Comparison of ENCODE assay signal across 31 cellular contexts in the genomic region with DNA sequence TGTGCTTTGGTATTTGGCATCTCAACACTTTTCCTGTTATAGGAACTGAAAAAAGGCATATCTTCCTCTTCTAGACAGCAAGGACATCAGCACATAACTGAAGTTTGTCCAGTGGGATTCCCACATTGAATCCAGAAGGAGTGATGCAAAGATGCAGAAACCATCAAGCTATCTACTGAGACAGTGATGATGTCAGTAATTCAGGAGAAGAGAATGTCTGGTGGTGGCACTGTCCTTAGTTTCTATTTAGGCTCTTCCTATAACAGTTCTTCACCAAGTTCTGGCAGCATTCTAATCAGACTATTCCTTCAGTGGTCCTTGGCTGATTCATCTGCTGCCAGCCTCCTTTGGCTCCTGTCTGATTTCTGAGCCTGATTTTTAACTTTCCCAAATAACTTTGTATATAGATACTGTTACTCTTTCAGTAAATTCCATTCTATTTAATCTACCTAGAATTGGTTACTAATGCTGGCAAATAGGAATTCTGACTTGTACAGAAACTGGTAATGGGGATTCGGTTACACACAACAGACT. TPM values are rescaled to one million over a fixed set of nuclear protein-coding genes. Genes with fewer than 3 reads are reported as not detected.
DNase-seq lines count a peak whose midpoint lies in the region; ATAC-seq, FAIRE-seq and TF ChIP-seq lines count a peak whose summit lies in the region.
"Had no signal": no experiment of that assay in that cellular context is flagged by ENCODE, and none has a peak within 500 bp of the region (broad histone marks: within the 10 kb centered on the region; RNA-seq: fewer than 3 reads in every experiment).

No MANE protein-coding gene starts in this region.

- H3K36me3 ChIP-seq in endothelial cell of umbilical vein (ENCODE audit: control insufficient read depth in 2 of 2, extremely low read depth in 1 of 2, insufficient read depth in 2 of 2, low read length in 2 of 2) = peaks cover 0 to 2% of the 10 kb centered on the region in 2 experiments
- H3K36me3 ChIP-seq: neutrophil, prostate gland had no signal

- CTCF ChIA-PET in endothelial cell of umbilical vein (lab: Charles Lee) = interaction anchor here (0.8 to 8.4 kb wide), 21 partner anchors 9 to 437 kb away, joined by 3 to 195 read pairs (median 7); partner anchors contain the start of genes AGPS and NFE2L2

- TF ChIP-seq POLR2A in endothelial cell of umbilical vein (IDR thresholded peaks at IDR 0.05; ENCODE audit: low read depth, low read length) = no peak

- peak overlapping the region; percentile 24 for H3K27ac ChIP-seq in endothelial cell of umbilical vein (ENCODE audit: insufficient read depth, low read depth, low read length)
- H3K27ac ChIP-seq: neutrophil, prostate gland, SK-N-MC, upper lobe of left lung, VCaP had no signal

- H3K4me1 ChIP-seq in endothelial cell of umbilical vein (ENCODE audit: control insufficient read depth, extremely low read depth, insufficient read depth, low read length) = peaks cover 30% of the 10 kb centered on the region
- H3K4me1 ChIP-seq: prostate gland had no signal

- H3K4me3 ChIP-seq in endothelial cell of umbilical vein (replicated peaks in 1 of 3; ENCODE audit: insufficient read depth in 1 of 3, low read depth in 1 of 3, low read length in 3 of 3) = no peak overlapping the region
- H3K4me3 ChIP-seq: GM12878, lung, prostate gland, SK-N-MC, upper lobe of left lung had no signal

- no peak for TF ChIP-seq CTCF in endothelial cell of umbilical vein (IDR thresholded peaks at IDR 0.05; ENCODE audit: extremely low read depth in 1 of 2, insufficient read depth in 1 of 2, low read depth in 1 of 2, low read length in 2 of 2)
- no peak for TF ChIP-seq CTCF in nephron (IDR thresholded peaks at IDR 0.05; ENCODE audit: unreplicated experiment in 3 of 3)

- H3K4me2 ChIP-seq in endothelial cell of umbilical vein (ENCODE audit: insufficient read depth, low read length) = no peak overlapping the region

- no TSS peak for BruUV-seq in endothelial cell of umbilical vein (replicated peaks; lab: Mats Ljungman, UMichigan)

- H3K9ac ChIP-seq in endothelial cell of umbilical vein (replicated peaks; ENCODE audit: extremely low read depth, insufficient read depth, low read length) = no peak overlapping the region

- FAIRE-seq in G401.6 (lab: Jason Lieb, UNC) = peak; percentile 63
- FAIRE-seq in endothelial cell of umbilical vein (lab: Jason Lieb, UNC) = peak; percentile 44
- FAIRE-seq: GM12878 had no signal

- no peaks in the 10 kb centered on the region for H3K9me3 ChIP-seq in endothelial cell of umbilical vein (replicated peaks; ENCODE audit: control insufficient read depth, insufficient read depth, low read length)
- no peaks in the 10 kb centered on the region for H3K9me3 ChIP-seq in T-helper 17 cell (ENCODE audit: control insufficient read depth, low read length, poor library complexity, severe bottlenecking)
- H3K9me3 ChIP-seq: neutrophil, prostate gland, upper lobe of left lung had no signal

- H3K27me3 ChIP-seq in endothelial cell of umbilical vein (ENCODE audit: control insufficient read depth in 2 of 2, insufficient read depth in 2 of 2, low read length in 2 of 2) = no peaks in the 10 kb centered on the region
- H3K27me3 ChIP-seq: neutrophil, upper lobe of left lung had no signal

- POLR2A ChIA-PET in endothelial cell of umbilical vein (lab: Charles Lee) = interaction anchor here (1.3 kb wide), 1 partner anchor 71 kb away, joined by 3 read pairs; the partner anchor contains the start of gene NFE2L2

- H3K36me3 Mint-ChIP-seq in nephron (ENCODE audit: low read depth) = no peaks in the 10 kb centered on the region
- H3K36me3 Mint-ChIP-seq in T-helper 17 cell (ENCODE audit: low read depth) = no peaks in the 10 kb centered on the region
- H3K36me3 Mint-ChIP-seq: brain; IgD-negative memory B cell; stimulated activated memory B cell treated with anti-CD40 and anti-IgM and Interleukin-4, amounts not matched to agents 10 μg/mL and 1 μg/mL and 100 μg/mL, for 72 hours had no signal

- no peak overlapping the region for H3K4me3 Mint-ChIP-seq in nephron
- no peak overlapping the region for H3K4me3 Mint-ChIP-seq in T-helper 17 cell
- H3K4me3 Mint-ChIP-seq: brain; CD14-positive monocyte; IgD-negative memory B cell; stimulated activated memory B cell treated with anti-CD40 and anti-IgM and Interleukin-4, amounts not matched to agents 10 μg/mL and 1 μg/mL and 100 μg/mL, for 72 hours; T-helper 2 cell treated with Interferon-gamma antibody and Interleukin-4, amounts not matched to agents 5 μg/mL and 100 μg/mL, for 36 hours had no signal

- H2AFZ ChIP-seq in endothelial cell of umbilical vein (ENCODE audit: low read depth, low read length) = no peak overlapping the region

- ATAC-seq in T-helper 17 cell (no peak), GM18520 (IDR thresholded peaks at IDR 0.05; ENCODE audit: unreplicated experiment) (no peak)
- ATAC-seq: GM12878; sciatic nerve; stimulated activated memory B cell treated with anti-CD40 and anti-IgM and Interleukin-4, amounts not matched to agents 10 μg/mL and 1 μg/mL and 100 μg/mL, for 72 hours had no signal

- H3K79me2 ChIP-seq in endothelial cell of umbilical vein (ENCODE audit: control insufficient read depth, insufficient read depth, low read length) = no peaks in the 10 kb centered on the region

- dilution Hi-C loops in endothelial cell of umbilical vein (cut with MboI; ENCODE audit: extremely low pct_ligation_motif_present, low sequenced_read_pairs) = loop anchor here (10.0 kb wide), 1 partner anchor 191 kb away; no protein-coding TSS in a partner anchor

- intact Hi-C loops in endothelial cell of umbilical vein (cut with micrococcal nuclease) = loop anchor here (1.0 to 5.0 kb wide), 8 partner anchors 80 to 427 kb away; no protein-coding TSS in a partner anchor

- H3K4me1 Mint-ChIP-seq in nephron (peaks cover 19% of the 10 kb centered on the region), T-helper 17 cell (peaks cover 2% of the 10 kb centered on the region)
- H3K4me1 Mint-ChIP-seq: stimulated activated memory B cell treated with anti-CD40 and anti-IgM and Interleukin-4, amounts not matched to agents 10 μg/mL and 1 μg/mL and 100 μg/mL, for 72 hours had no signal

- peak overlapping the region in 2 of 3 experiments; percentile 30 to 50 for H3K27ac Mint-ChIP-seq in nephron
- H3K27ac Mint-ChIP-seq in T-helper 17 cell = no peak overlapping the region
- H3K27ac Mint-ChIP-seq: CD14-positive monocyte; stimulated activated memory B cell treated with anti-CD40 and anti-IgM and Interleukin-4, amounts not matched to agents 10 μg/mL and 1 μg/mL and 100 μg/mL, for 72 hours; T-helper 2 cell treated with Interferon-gamma antibody and Interleukin-4, amounts not matched to agents 5 μg/mL and 100 μg/mL, for 36 hours had no signal

- no peaks in the 10 kb centered on the region for H3K9me1 ChIP-seq in endothelial cell of umbilical vein (replicated peaks; ENCODE audit: control insufficient read depth, extremely low read depth, insufficient read depth, low read length)

- peaks cover 2% of the 10 kb centered on the region for H3K9me3 Mint-ChIP-seq in nephron
- H3K9me3 Mint-ChIP-seq: brain; CD14-positive monocyte; IgD-negative memory B cell; stimulated activated memory B cell treated with anti-CD40 and anti-IgM and Interleukin-4, amounts not matched to agents 10 μg/mL and 1 μg/mL and 100 μg/mL, for 72 hours; T-helper 2 cell treated with Interferon-gamma antibody and Interleukin-4, amounts not matched to agents 5 μg/mL and 100 μg/mL, for 36 hours had no signal

- DNase-seq in OCI-M1 (lab: John Stamatoyannopoulos, UW) = peak; percentile 68
- peak; percentile 43 for DNase-seq in endothelial cell of umbilical vein (ENCODE audit: low read depth, low spot score)
- DNase-seq in T-helper 17 cell = no peak
- DNase-seq in germinal center (ENCODE audit: low spot score) = no peak
- DNase-seq: activated CD4-positive, alpha-beta T cell treated with anti-CD3 and anti-CD28 coated beads for 4 hours; activated CD8-positive, alpha-beta memory T cell treated with anti-CD3 and anti-CD28 coated beads for 24 hours; activated effector memory CD4-positive, alpha-beta T cell treated with anti-CD3 and anti-CD28 coated beads, Interleukin-2, amount 50 U/mL, for 16 hours; Calu3; effector CD4-positive, alpha-beta T cell; foreskin melanocyte; NCI-H1105 treated with DMSO at 0.1 percent for 48 hours; NCI-H2029; NCI-H226; stimulated activated CD4-positive, alpha-beta T cell treated with anti-CD3 and anti-CD28 coated beads, Interleukin-4, amount 100 ng/mL, for 4 hours; substantia nigra; upper lobe of left lung had no signal

- H3K27me3 Mint-ChIP-seq in nephron (ENCODE audit: low read depth) (no peaks in the 10 kb centered on the region), T-helper 17 cell (no peaks in the 10 kb centered on the region)
- H3K27me3 Mint-ChIP-seq: brain; IgD-negative memory B cell; stimulated activated memory B cell treated with anti-CD40 and anti-IgM and Interleukin-4, amounts not matched to agents 10 μg/mL and 1 μg/mL and 100 μg/mL, for 72 hours had no signal

- no peaks in the 10 kb centered on the region for H4K20me1 ChIP-seq in endothelial cell of umbilical vein (replicated peaks; ENCODE audit: control insufficient read depth, extremely low read depth, insufficient read depth, low read length)

TF ChIP-seq in endothelial cell of umbilical vein, 7 proteins besides CTCF, POLR2A, EP300 and RAD21:
- TF ChIP-seq POLR2AphosphoS5 (IDR thresholded peaks at IDR 0.05; ENCODE audit: insufficient read depth, low read depth, low read length) = no peak
- no peak for TF ChIP-seq EZH2 (IDR thresholded peaks at IDR 0.05; ENCODE audit: borderline replicate concordance, low read depth, low read length, severe bottlenecking)

RNA-seq across cellular contexts. Expression of gene AGPS, which starts 56.6 kb away (rescaled TPM):
- total RNA-seq in endothelial cell of umbilical vein (88.8 and 96.5 TPM in 2 replicates), T-helper 17 cell (10 to 100 TPM; 26.2 to 27.7 TPM)
- 7.5 and 10.1 TPM in 2 replicates for polyA plus RNA-seq in endothelial cell of umbilical vein
- 16.6 and 17.8 TPM in 2 replicates for polyA plus RNA-seq in endothelial cell of umbilical vein (2011; cell fraction: cytosol; rRNA removed)
- 16.1 and 29.2 TPM in 2 replicates for polyA plus RNA-seq in endothelial cell of umbilical vein (2011; cell fraction: nucleus; rRNA removed)
- polyA plus RNA-seq in endothelial cell of umbilical vein (2012) = 47.9 and 71.7 TPM in 2 replicates
- 28.9 and 33.3 TPM in 2 replicates for polyA minus RNA-seq in endothelial cell of umbilical vein
- polyA minus RNA-seq in endothelial cell of umbilical vein (2011; cell fraction: cytosol; rRNA and poly(A)+ RNA removed) = 32.8 TPM
- 60.9 and 96.6 TPM in 2 replicates for polyA minus RNA-seq in endothelial cell of umbilical vein (2011; cell fraction: nucleus; rRNA and poly(A)+ RNA removed)

Comparison
In these comparisons a context has a peak if more than half of its experiments do, and no peak if none do; other contexts are left out.
1. DNase-seq: peak in OCI-M1 (single experiment) and endothelial cell of umbilical vein (single experiment); none in T-helper 17 cell (0 of 3) and germinal center (single experiment).